In genomic region chrX:121635141-121635540, GRCh38 we compare ENCODE assay signal across 20 cellular contexts.
DNase-seq lines count a peak whose midpoint lies in the region; ATAC-seq and FAIRE-seq lines count a peak whose summit lies in the region.
"Had no signal": no experiment of that assay in that cellular context is flagged by ENCODE, and none has a peak within 500 bp of the region (broad histone marks: within the 10 kb centered on the region; RNA-seq: fewer than 3 reads in every experiment).

No MANE protein-coding gene starts in this region.

- no peak for FAIRE-seq in GM19239 (lab: Jason Lieb, UNC)
- FAIRE-seq: A204.1, GM18507 had no signal

- ATAC-seq in GM21576 (IDR thresholded peaks at IDR 0.05; ENCODE audit: unreplicated experiment) (no peak), GM18858 (IDR thresholded peaks at IDR 0.05; ENCODE audit: unreplicated experiment) (no peak), HG02763 (IDR thresholded peaks at IDR 0.05; ENCODE audit: unreplicated experiment) (no peak)

- DNase-seq in Caki2 (ENCODE audit: low read depth) (peak; percentile 30), M059J (ENCODE audit: low read depth) (peak; percentile 22), astrocyte of the hippocampus (ENCODE audit: low read depth, low spot score) (peak; percentile 46), glomerular visceral epithelial cell (ENCODE audit: extremely low spot score) (peak; percentile 54), GM19239 (ENCODE audit: insufficient read length, low spot score) (no peak)
- DNase-seq: CD8-positive, alpha-beta memory T cell; GDM1; H7; MG63; NCI-H1417; NCI-H187; NCI-H446 treated with DMSO at 0.1 percent for 48 hours; NCI-H526 treated with DMSO at 0.1 percent for 48 hours; OCI-M1; SHP77 treated with DMSO at 0.1 percent for 48 hours had no signal

- in situ Hi-C loops in Caki2 (cut with HindIII; ENCODE audit: low pct_unique_long_range_greater_than_20kb, low sequenced_read_pairs) = no loop called here
